Comparison of ENCODE assay signal across 8 cellular contexts in genomic region chr17:57902800-57903759, GRCh38. TPM values are rescaled to one million over a fixed set of nuclear protein-coding genes. Genes with fewer than 3 reads are reported as not detected.
DNase-seq lines count a peak whose midpoint lies in the region; ATAC-seq and TF ChIP-seq lines count a peak whose summit lies in the region.

No MANE protein-coding gene starts in this region.

- H3K9me3 Mint-ChIP-seq in nephron: no peaks in the 10 kb centered on the region

- TF ChIP-seq CTCF in esophagus muscularis mucosa (IDR thresholded peaks at IDR 0.05) (no peak), nephron (IDR thresholded peaks at IDR 0.05; ENCODE audit: unreplicated experiment in 3 of 3) (no peak)

- H3K36me3 Mint-ChIP-seq in nephron (ENCODE audit: low read depth): no peaks in the 10 kb centered on the region

- DNase-seq in EH (ENCODE audit: low read depth): peak; percentile 87
- peak; percentile 21 for DNase-seq in KG1 (lab: John Stamatoyannopoulos, UW)
- DNase-seq in SHP77 treated with DMSO at 0.1 percent for 48 hours (lab: John Stamatoyannopoulos, UW): peak; percentile 46
- DNase-seq in esophagus muscularis mucosa (ENCODE audit: extremely low spot score): peak; percentile 93
- DNase-seq in NCI-H524 (lab: John Stamatoyannopoulos, UW): no peak
- no peak for DNase-seq in NCI-H1694 (lab: John Stamatoyannopoulos, UW)

- no peaks in the 10 kb centered on the region for H3K9me3 ChIP-seq in esophagus muscularis mucosa

- peak overlapping the region; percentile 88 to 100 (median 96) for H3K27ac ChIP-seq in esophagus muscularis mucosa (replicated peaks in 1 of 4)

- 60% methylated on average over 3 of the region's 5 CpGs for WGBS in esophagus muscularis mucosa

- peak overlapping the region; percentile 14 to 71 (median 58) for H3K4me3 Mint-ChIP-seq in nephron

- H3K4me1 ChIP-seq in esophagus muscularis mucosa: peaks cover 86 to 100% (median 97%) of the 10 kb centered on the region in 4 donors

- TF ChIP-seq EP300 in esophagus muscularis mucosa (IDR thresholded peaks at IDR 0.05): no peak

- no peaks in the 10 kb centered on the region for H3K36me3 ChIP-seq in esophagus muscularis mucosa

- TF ChIP-seq POLR2A in esophagus muscularis mucosa (IDR thresholded peaks at IDR 0.05; ENCODE audit: low read depth): no peak

- no peaks in the 10 kb centered on the region for H3K27me3 Mint-ChIP-seq in nephron (ENCODE audit: low read depth)

- H3K27ac Mint-ChIP-seq in nephron: peak overlapping the region; percentile 95 to 99 (median 98)

- peak; percentile 46 for ATAC-seq in GM21576 (IDR thresholded peaks at IDR 0.05; ENCODE audit: unreplicated experiment)

- H3K4me1 Mint-ChIP-seq in nephron: peaks cover 82% of the 10 kb centered on the region

- H3K27me3 ChIP-seq in esophagus muscularis mucosa: no peaks in the 10 kb centered on the region

- H3K4me3 ChIP-seq in esophagus muscularis mucosa: no peak overlapping the region

- intact Hi-C loops in esophagus muscularis mucosa (cut with DNase I): no loop called here

RNA-seq across cellular contexts. Expression of gene CUEDC1, which starts 52.1 kb away (rescaled TPM):
- total RNA-seq in esophagus muscularis mucosa: 10 to 100 TPM; 30.3 to 72.2 (median 51.2) TPM

RNA-seq across cellular contexts. Expression of gene MRPS23, which starts 53.2 kb away (rescaled TPM):
- total RNA-seq in esophagus muscularis mucosa: 10 to 100 TPM; 11.6 to 22.2 (median 16.9) TPM

Comparison
In these comparisons a context has a peak if more than half of its experiments do, and no peak if none do; other contexts are left out.
1. DNase-seq: peak in EH (single experiment), KG1 (single experiment), SHP77 treated with DMSO at 0.1 percent for 48 hours (single experiment) and esophagus muscularis mucosa (single experiment); none in NCI-H524 (0 of 2) and NCI-H1694 (single experiment).